Comparison of ENCODE assay signal across 10 cellular contexts in genomic region chr3:101720851-101721649, GRCh38. TPM values are rescaled to one million over a fixed set of nuclear protein-coding genes. Genes with fewer than 3 reads are reported as not detected.
DNase-seq lines count a peak whose midpoint lies in the region; ATAC-seq, FAIRE-seq and TF ChIP-seq lines count a peak whose summit lies in the region.
"Had no signal": no experiment of that assay in that cellular context is flagged by ENCODE, and none has a peak within 500 bp of the region (broad histone marks: within the 10 kb centered on the region; RNA-seq: fewer than 3 reads in every experiment).

No MANE protein-coding gene starts in this region.

- H3K27me3 Mint-ChIP-seq in T-helper 1 cell treated with Interleukin-12 subunit alpha and Interleukin-12 subunit beta and Interleukin-4 antibody, amounts not matched to agents 30 μg/mL and 1 μg/mL, for 36 hours (ENCODE audit: low read depth) = no peaks in the 10 kb centered on the region

- H3K4me1 ChIP-seq in pancreas = peaks cover 0 to 7% (median 0%) of the 10 kb centered on the region in 3 donors

- no peak for TF ChIP-seq CTCF in GM06990 (IDR thresholded peaks at IDR 0.05; ENCODE audit: insufficient read depth, low read length, poor library complexity, severe bottlenecking)
- TF ChIP-seq CTCF in pancreas (IDR thresholded peaks at IDR 0.05) = no peak

- peak overlapping the region; percentile 83 for H3K27ac Mint-ChIP-seq in T-helper 1 cell treated with Interleukin-12 subunit alpha and Interleukin-12 subunit beta and Interleukin-4 antibody, amounts not matched to agents 30 μg/mL and 1 μg/mL, for 36 hours

- DNase-seq in AG08395 (ENCODE audit: low spot score) (peak; percentile 17), GM06990 (ENCODE audit: extremely low read depth, insufficient read length) (peak; percentile 11), fibroblast of gingiva (ENCODE audit: low read depth) (peak; percentile 18), pancreas (no peak), cerebellar nuclear complex (lab: John Stamatoyannopoulos, UW) (no peak)
- DNase-seq: GOT3, mesendoderm had no signal

- H3K27ac ChIP-seq in pancreas = no peak overlapping the region

- peak overlapping the region; percentile 56 for H3K4me3 Mint-ChIP-seq in T-helper 1 cell treated with Interleukin-12 subunit alpha and Interleukin-12 subunit beta and Interleukin-4 antibody, amounts not matched to agents 30 μg/mL and 1 μg/mL, for 36 hours

- H3K36me3 Mint-ChIP-seq in T-helper 1 cell treated with Interleukin-12 subunit alpha and Interleukin-12 subunit beta and Interleukin-4 antibody, amounts not matched to agents 30 μg/mL and 1 μg/mL, for 36 hours (ENCODE audit: low read depth) = no peaks in the 10 kb centered on the region

- WGBS in pancreas, 2 donors = 51 to 64% methylated on average over 10 of the region's 10 CpGs

- ATAC-seq in GM18502 (IDR thresholded peaks at IDR 0.05; ENCODE audit: poor library complexity, unreplicated experiment) = no peak
- no peak for ATAC-seq in HG03135 (IDR thresholded peaks at IDR 0.05; ENCODE audit: unreplicated experiment)
- no peak for ATAC-seq in pancreas

- H3K9me3 Mint-ChIP-seq in T-helper 1 cell treated with Interleukin-12 subunit alpha and Interleukin-12 subunit beta and Interleukin-4 antibody, amounts not matched to agents 30 μg/mL and 1 μg/mL, for 36 hours = no peaks in the 10 kb centered on the region

- no peaks in the 10 kb centered on the region for H3K9me3 ChIP-seq in pancreas

- no peak overlapping the region for H3K4me3 ChIP-seq in GM06990 (replicated peaks; ENCODE audit: low read depth, low read length)
- H3K4me3 ChIP-seq in pancreas = no peak overlapping the region

- intact Hi-C loops in pancreas (cut with DNase I) = no loop called here

- H3K27me3 ChIP-seq in GM06990 (replicated peaks; ENCODE audit: control insufficient read depth, insufficient read depth, low read length) = no peaks in the 10 kb centered on the region
- H3K27me3 ChIP-seq in pancreas = no peaks in the 10 kb centered on the region

- FAIRE-seq in pancreas (lab: Jason Lieb, UNC) = no peak

- H3K4me1 Mint-ChIP-seq in T-helper 1 cell treated with Interleukin-12 subunit alpha and Interleukin-12 subunit beta and Interleukin-4 antibody, amounts not matched to agents 30 μg/mL and 1 μg/mL, for 36 hours (ENCODE audit: low read depth) = peaks cover 29% of the 10 kb centered on the region

- no peaks in the 10 kb centered on the region for H3K36me3 ChIP-seq in GM06990 (ENCODE audit: control insufficient read depth, insufficient read depth, low read length)
- H3K36me3 ChIP-seq in pancreas = no peaks in the 10 kb centered on the region

RNA-seq across cellular contexts. Expression of gene CEP97, which starts 3.4 kb away (rescaled TPM):
- 1 to 10 TPM; 1.4 to 4.6 (median 2.3) TPM for total RNA-seq in pancreas
- polyA plus RNA-seq in pancreas = 1 to 10 TPM in 1 of 2 donors, under 1 TPM in 1; 0.76 to 1.4 TPM

RNA-seq across cellular contexts. Expression of gene RPL24, which starts 34.5 kb away (rescaled TPM):
- total RNA-seq in pancreas = 1,000 to 10,000 TPM in 1 of 6 donors, 100 to 1,000 TPM in 5; 613 to 1,028 (median 732) TPM
- polyA plus RNA-seq in pancreas = 1,000 to 10,000 TPM; 1,530 to 2,125 TPM

RNA-seq across cellular contexts. Expression of gene ZBTB11, which starts 44.1 kb away (rescaled TPM):
- 10 to 100 TPM in 1 of 6 donors, 1 to 10 TPM in 5; 5.4 to 11.0 (median 7.7) TPM for total RNA-seq in pancreas
- polyA plus RNA-seq in pancreas = 1 to 10 TPM; 4.5 to 6.8 TPM

RNA-seq across cellular contexts. Expression of gene NXPE3, which starts 58.0 kb away (rescaled TPM):
- 1 to 10 TPM; 1.8 to 4.3 (median 2.4) TPM for total RNA-seq in pancreas
- 1 to 10 TPM; 1.4 to 3.3 TPM for polyA plus RNA-seq in pancreas

Comparison
In these comparisons a context has a peak if more than half of its experiments do, and no peak if none do; other contexts are left out.
1. DNase-seq: peak in AG08395 (single experiment), GM06990 (single experiment) and fibroblast of gingiva (single experiment); none in pancreas (0 of 6) and cerebellar nuclear complex (0 of 2).